Comparison of ENCODE assay signal across 10 cellular contexts in genomic region chr7:158975526-158976467, GRCh38.
DNase-seq lines count a peak whose midpoint lies in the region; ATAC-seq and TF ChIP-seq lines count a peak whose summit lies in the region.
"Had no signal": no experiment of that assay in that cellular context is flagged by ENCODE, and none has a peak within 500 bp of the region (broad histone marks: within the 10 kb centered on the region; RNA-seq: fewer than 3 reads in every experiment).

No MANE protein-coding gene starts in this region.

- DNase-seq in MM.1S (peak; percentile 69), osteoblast (ENCODE audit: insufficient read length, low spot score, missing footprints) (peak; percentile 81), NCI-H187 treated with DMSO at 0.1 percent for 48 hours (lab: John Stamatoyannopoulos, UW) (no peak), middle frontal gyrus (ENCODE audit: extremely low spot score, low spot score) (no peak), HK-2 (ENCODE audit: unreplicated experiment) (no peak)
- peak; percentile 31 for DNase-seq in activated CD4-positive, alpha-beta T cell treated with anti-CD3 and anti-CD28 coated beads, Interleukin-2, amount 50 U/mL, for 1 hour
- DNase-seq: ovary had no signal

- no peak overlapping the region for H3K4me3 ChIP-seq in MM.1S (ENCODE audit: low read length)
- no peak overlapping the region for H3K4me3 ChIP-seq in osteoblast (ENCODE audit: insufficient read depth, low read length)

- peaks cover 6% of the 10 kb centered on the region for H3K4me1 ChIP-seq in MM.1S (ENCODE audit: low read length)
- H3K4me1 ChIP-seq in osteoblast (ENCODE audit: insufficient read depth, low read length), result peaks cover 6% of the 10 kb centered on the region

- H3K79me2 ChIP-seq in MM.1S (ENCODE audit: low read length) (no peaks in the 10 kb centered on the region), osteoblast (ENCODE audit: insufficient read depth, low read length) (no peaks in the 10 kb centered on the region)

- H3K9me2 ChIP-seq in MM.1S (replicated peaks; ENCODE audit: insufficient read depth, low read length), result no peaks in the 10 kb centered on the region

- ATAC-seq in GM18508 (IDR thresholded peaks at IDR 0.05; ENCODE audit: insufficient read depth, unreplicated experiment), result peak; percentile 1
- ATAC-seq in HG02623 (IDR thresholded peaks at IDR 0.05; ENCODE audit: unreplicated experiment), result no peak

- no peaks in the 10 kb centered on the region for H4K20me1 ChIP-seq in MM.1S (ENCODE audit: insufficient read depth, low read length)
- H4K20me1 ChIP-seq in osteoblast (ENCODE audit: insufficient read depth, low read length), result no peaks in the 10 kb centered on the region

- no peaks in the 10 kb centered on the region for H3K9me3 ChIP-seq in MM.1S (replicated peaks; ENCODE audit: insufficient read depth, low read length)
- no peaks in the 10 kb centered on the region for H3K9me3 ChIP-seq in osteoblast (ENCODE audit: low read depth, low read length)

- no peak overlapping the region for H3K27ac ChIP-seq in MM.1S (ENCODE audit: low read length)
- no peak overlapping the region for H3K27ac ChIP-seq in osteoblast (ENCODE audit: low read depth, low read length)
- H3K27ac ChIP-seq: ovary, VCaP had no signal

- H2AFZ ChIP-seq in MM.1S (ENCODE audit: low read length) (peak overlapping the region; percentile 73; the same call in 1 of the 2 replicates), osteoblast (ENCODE audit: low read length) (no peak overlapping the region)

- H3K4me2 ChIP-seq in MM.1S (ENCODE audit: low read depth, low read length), result peak overlapping the region; percentile 75
- H3K4me2 ChIP-seq in osteoblast (ENCODE audit: insufficient read depth, low read length), result peak overlapping the region; percentile 75

- H3F3A ChIP-seq in MM.1S (ENCODE audit: insufficient read depth, low read length), result no peaks in the 10 kb centered on the region

- TF ChIP-seq CTCF in MM.1S (IDR thresholded peaks at IDR 0.05; ENCODE audit: low read length), result no peak
- no peak for TF ChIP-seq CTCF in osteoblast (IDR thresholded peaks at IDR 0.05; ENCODE audit: extremely low read depth, low read depth, low read length)

- H3K9ac ChIP-seq in MM.1S (ENCODE audit: low read length), result no peak overlapping the region

- H3K36me3 ChIP-seq in MM.1S (replicated peaks; ENCODE audit: insufficient read depth, low read length), result no peaks in the 10 kb centered on the region
- no peaks in the 10 kb centered on the region for H3K36me3 ChIP-seq in osteoblast (ENCODE audit: insufficient read depth, low read length)
- H3K36me3 ChIP-seq: ovary had no signal

- no peaks in the 10 kb centered on the region for H3K27me3 ChIP-seq in MM.1S (replicated peaks; ENCODE audit: insufficient read depth, low read length)
- no peaks in the 10 kb centered on the region for H3K27me3 ChIP-seq in osteoblast (ENCODE audit: insufficient read depth, low read length)
- H3K27me3 ChIP-seq: ovary had no signal

Comparison
In these comparisons a context has a peak if more than half of its experiments do, and no peak if none do; other contexts are left out.
1. DNase-seq: peak in MM.1S (single experiment), activated CD4-positive, alpha-beta T cell treated with anti-CD3 and anti-CD28 coated beads, Interleukin-2, amount 50 U/mL, for 1 hour (single experiment) and osteoblast (single experiment); none in NCI-H187 treated with DMSO at 0.1 percent for 48 hours (single experiment), middle frontal gyrus (single experiment) and HK-2 (single experiment).